Comparison of ENCODE assay signal across 11 cellular contexts in genomic region chr16:89472711-89473075, GRCh38. TPM values are rescaled to one million over a fixed set of nuclear protein-coding genes. Genes with fewer than 3 reads are reported as not detected.
DNase-seq lines count a peak whose midpoint lies in the region; ATAC-seq and TF ChIP-seq lines count a peak whose summit lies in the region.
"Had no signal": no experiment of that assay in that cellular context is flagged by ENCODE, and none has a peak within 500 bp of the region (broad histone marks: within the 10 kb centered on the region; RNA-seq: fewer than 3 reads in every experiment).

No MANE protein-coding gene starts in this region.

- POLR2A ChIA-PET in CD8-positive, alpha-beta memory T cell (lab: Charles Lee): interaction anchor here (1.4 to 1.8 kb wide), 2 partner anchors 9 to 12 kb away, joined by 3 to 4 read pairs; no protein-coding TSS in a partner anchor

- no peak for DNase-seq in CD8-positive, alpha-beta memory T cell
- DNase-seq in activated naive CD8-positive, alpha-beta T cell treated with anti-CD3 and anti-CD28 coated beads for 36 hours: no peak
- no peak for DNase-seq in mesothelial cell of epicardium (ENCODE audit: low spot score in 2 of 2, unreplicated experiment in 2 of 2)
- no peak for DNase-seq in stimulated activated CD4-positive, alpha-beta T cell treated with anti-CD3 and anti-CD28 coated beads, Interleukin-2, amount 100 ng/mL, for 24 hours
- no peak for DNase-seq in heart right ventricle
- DNase-seq: foreskin melanocyte, SJCRH30 had no signal

- H3K27ac ChIP-seq in BLaER1 treated with 17β-estradiol and CSF1 and Interleukin-3, amounts not matched to agents 10 nM and 100 nM: peak overlapping the region in 5 of 11 experiments; percentile 23 to 47 (median 41); a peak in 7 of 22 replicates
- H3K27ac ChIP-seq in CD8-positive, alpha-beta memory T cell (ENCODE audit: low read depth, low read length): no peak overlapping the region
- H3K27ac ChIP-seq in heart right ventricle: peak overlapping the region in 1 of 10 donors; percentile 11
- H3K27ac ChIP-seq: pancreas, SJCRH30, tibial nerve had no signal

- H3K27ac Mint-ChIP-seq in CD8-positive, alpha-beta memory T cell: peak overlapping the region in 7 of 8 donors; percentile 15 to 87 (median 60)
- H3K27ac Mint-ChIP-seq in activated naive CD8-positive, alpha-beta T cell treated with anti-CD3 and anti-CD28 coated beads for 36 hours: peak overlapping the region; percentile 28
- H3K27ac Mint-ChIP-seq in mesothelial cell of epicardium: peak overlapping the region; percentile 2

- H3K4me3 ChIP-seq in BLaER1 treated with 17β-estradiol and CSF1 and Interleukin-3, amounts not matched to agents 10 nM and 100 nM: no peak overlapping the region
- H3K4me3 ChIP-seq in CD8-positive, alpha-beta memory T cell (ENCODE audit: low read length): no peak overlapping the region
- H3K4me3 ChIP-seq in heart right ventricle: no peak overlapping the region
- H3K4me3 ChIP-seq: pancreas, SJCRH30, tibial nerve had no signal

- peaks cover 71 to 98% (median 91%) of the 10 kb centered on the region in 10 experiments for H3K4me1 ChIP-seq in BLaER1 treated with 17β-estradiol and CSF1 and Interleukin-3, amounts not matched to agents 10 nM and 100 nM
- peaks cover 92% of the 10 kb centered on the region for H3K4me1 ChIP-seq in CD8-positive, alpha-beta memory T cell (ENCODE audit: insufficient read depth, low read length)
- H3K4me1 ChIP-seq in heart right ventricle: peaks cover 18 to 91% (median 76%) of the 10 kb centered on the region in 9 donors
- H3K4me1 ChIP-seq: SJCRH30 had no signal

- H3K36me3 Mint-ChIP-seq in CD8-positive, alpha-beta memory T cell: peaks cover 4 to 24% (median 5%) of the 10 kb centered on the region in 3 donors
- peaks cover 49% of the 10 kb centered on the region for H3K36me3 Mint-ChIP-seq in activated naive CD8-positive, alpha-beta T cell treated with anti-CD3 and anti-CD28 coated beads for 36 hours
- H3K36me3 Mint-ChIP-seq in mesothelial cell of epicardium: no peaks in the 10 kb centered on the region

- H3K4me3 Mint-ChIP-seq in CD8-positive, alpha-beta memory T cell: peak overlapping the region; percentile 12 to 86 (median 74)
- no peak overlapping the region for H3K4me3 Mint-ChIP-seq in activated naive CD8-positive, alpha-beta T cell treated with anti-CD3 and anti-CD28 coated beads for 36 hours
- H3K4me3 Mint-ChIP-seq in mesothelial cell of epicardium: no peak overlapping the region

- CTCF ChIA-PET in CD8-positive, alpha-beta memory T cell (lab: Charles Lee): interaction anchor here (1.1 to 1.7 kb wide), 5 partner anchors 8 to 158 kb away, joined by 3 to 5 read pairs (median 4); partner anchors contain the start of gene SPG7

- no peaks in the 10 kb centered on the region for H3K27me3 Mint-ChIP-seq in CD8-positive, alpha-beta memory T cell
- no peaks in the 10 kb centered on the region for H3K27me3 Mint-ChIP-seq in activated naive CD8-positive, alpha-beta T cell treated with anti-CD3 and anti-CD28 coated beads for 36 hours
- H3K27me3 Mint-ChIP-seq in mesothelial cell of epicardium (ENCODE audit: low read depth): no peaks in the 10 kb centered on the region

- ATAC-seq in esophagus mucosa: no peak
- ATAC-seq in heart right ventricle: no peak

- H3K4me2 ChIP-seq in BLaER1 treated with 17β-estradiol and CSF1 and Interleukin-3, amounts not matched to agents 10 nM and 100 nM: peak overlapping the region; percentile 39 to 100 (median 77)

- peaks cover 0 to 15% (median 0%) of the 10 kb centered on the region in 11 experiments; a peak in 4 of 22 replicates for H3K9me3 ChIP-seq in BLaER1 treated with 17β-estradiol and CSF1 and Interleukin-3, amounts not matched to agents 10 nM and 100 nM (replicated peaks in 1 of 11)
- H3K9me3 ChIP-seq in CD8-positive, alpha-beta memory T cell (ENCODE audit: low read length): no peaks in the 10 kb centered on the region
- no peaks in the 10 kb centered on the region for H3K9me3 ChIP-seq in heart right ventricle
- H3K9me3 ChIP-seq: pancreas, SJCRH30, tibial nerve had no signal

- 86 to 88% methylated on average over 2 of the region's 2 CpGs for WGBS in heart right ventricle, 2 donors

- intact Hi-C loops in heart right ventricle (cut with DNase I): no loop called here

- no peak for TF ChIP-seq CTCF in mesothelial cell of epicardium (IDR thresholded peaks at IDR 0.05; ENCODE audit: unreplicated experiment)
- no peak for TF ChIP-seq CTCF in heart right ventricle (IDR thresholded peaks at IDR 0.05)

- peaks cover 5 to 67% (median 33%) of the 10 kb centered on the region in 11 experiments; a peak in 21 of 22 replicates for H3K36me3 ChIP-seq in BLaER1 treated with 17β-estradiol and CSF1 and Interleukin-3, amounts not matched to agents 10 nM and 100 nM
- no peaks in the 10 kb centered on the region for H3K36me3 ChIP-seq in CD8-positive, alpha-beta memory T cell (ENCODE audit: insufficient read depth, low read length)
- H3K36me3 ChIP-seq in heart right ventricle: no peaks in the 10 kb centered on the region
- H3K36me3 ChIP-seq: pancreas, tibial nerve had no signal

- peaks cover 100% of the 10 kb centered on the region in 11 experiments for H4K20me1 ChIP-seq in BLaER1 treated with 17β-estradiol and CSF1 and Interleukin-3, amounts not matched to agents 10 nM and 100 nM

- peaks cover 0 to 3% (median 0%) of the 10 kb centered on the region in 5 donors for H3K9me3 Mint-ChIP-seq in CD8-positive, alpha-beta memory T cell
- peaks cover 5% of the 10 kb centered on the region for H3K9me3 Mint-ChIP-seq in activated naive CD8-positive, alpha-beta T cell treated with anti-CD3 and anti-CD28 coated beads for 36 hours
- no peaks in the 10 kb centered on the region for H3K9me3 Mint-ChIP-seq in mesothelial cell of epicardium

- no peak overlapping the region; a peak in 1 of 22 replicates for H3K9ac ChIP-seq in BLaER1 treated with 17β-estradiol and CSF1 and Interleukin-3, amounts not matched to agents 10 nM and 100 nM

- no peaks in the 10 kb centered on the region for H3K27me3 ChIP-seq in BLaER1 treated with 17β-estradiol and CSF1 and Interleukin-3, amounts not matched to agents 10 nM and 100 nM
- no peaks in the 10 kb centered on the region for H3K27me3 ChIP-seq in CD8-positive, alpha-beta memory T cell (ENCODE audit: insufficient read depth, low read length, poor library complexity, severe bottlenecking)
- no peaks in the 10 kb centered on the region for H3K27me3 ChIP-seq in heart right ventricle
- H3K27me3 ChIP-seq: pancreas, SJCRH30, tibial nerve had no signal

- peaks cover 81 to 94% (median 85%) of the 10 kb centered on the region in 3 donors for H3K4me1 Mint-ChIP-seq in CD8-positive, alpha-beta memory T cell
- peaks cover 68% of the 10 kb centered on the region for H3K4me1 Mint-ChIP-seq in activated naive CD8-positive, alpha-beta T cell treated with anti-CD3 and anti-CD28 coated beads for 36 hours
- peaks cover 38% of the 10 kb centered on the region for H3K4me1 Mint-ChIP-seq in mesothelial cell of epicardium

RNA-seq across cellular contexts. Expression of gene ANKRD11, which starts 17.7 kb away (rescaled TPM):
- total RNA-seq in CD8-positive, alpha-beta memory T cell: 100 to 1,000 TPM; 130 to 150 TPM
- polyA plus RNA-seq in CD8-positive, alpha-beta memory T cell: 39.8 TPM
- 100 to 1,000 TPM; 129 to 142 TPM for total RNA-seq in activated naive CD8-positive, alpha-beta T cell treated with anti-CD3 and anti-CD28 coated beads for 36 hours
- total RNA-seq in mesothelial cell of epicardium: 230 to 247 TPM (median 233 TPM) in 3 replicates
- total RNA-seq in esophagus mucosa: 81.1 TPM
- total RNA-seq in heart right ventricle: 10 to 100 TPM; 55.9 to 93.6 (median 67.4) TPM
- polyA plus RNA-seq in heart right ventricle: 10 to 100 TPM; 47.7 to 65.5 TPM

RNA-seq across cellular contexts. Expression of gene SPG7, which starts 35.5 kb away (rescaled TPM):
- 10 to 100 TPM; 77.4 to 79.5 TPM for total RNA-seq in CD8-positive, alpha-beta memory T cell
- 48.2 TPM for polyA plus RNA-seq in CD8-positive, alpha-beta memory T cell
- 10 to 100 TPM; 63.1 to 76.7 TPM for total RNA-seq in activated naive CD8-positive, alpha-beta T cell treated with anti-CD3 and anti-CD28 coated beads for 36 hours
- total RNA-seq in mesothelial cell of epicardium: 186 to 199 TPM (median 187 TPM) in 3 replicates
- 48.0 TPM for total RNA-seq in esophagus mucosa
- total RNA-seq in heart right ventricle: 100 to 1,000 TPM in 5 of 10 donors, 10 to 100 TPM in 5; 85.4 to 145 (median 101) TPM
- polyA plus RNA-seq in heart right ventricle: 100 to 1,000 TPM in 1 of 2 donors, 10 to 100 TPM in 1; 69.8 to 116 TPM

Comparison
In these comparisons a context has a peak if more than half of its experiments do, and no peak if none do; other contexts are left out.
1. H3K27ac Mint-ChIP-seq: peak in every context shown above with its lines; median percentile 60 in CD8-positive, alpha-beta memory T cell; 28 in activated naive CD8-positive, alpha-beta T cell treated with anti-CD3 and anti-CD28 coated beads for 36 hours; 2 in mesothelial cell of epicardium.
2. H3K4me3 Mint-ChIP-seq: peak in CD8-positive, alpha-beta memory T cell (7 of 7); none in activated naive CD8-positive, alpha-beta T cell treated with anti-CD3 and anti-CD28 coated beads for 36 hours (single experiment) and mesothelial cell of epicardium (single experiment).